Comparison of ENCODE assay signal across 28 cellular contexts in the genomic region with DNA sequence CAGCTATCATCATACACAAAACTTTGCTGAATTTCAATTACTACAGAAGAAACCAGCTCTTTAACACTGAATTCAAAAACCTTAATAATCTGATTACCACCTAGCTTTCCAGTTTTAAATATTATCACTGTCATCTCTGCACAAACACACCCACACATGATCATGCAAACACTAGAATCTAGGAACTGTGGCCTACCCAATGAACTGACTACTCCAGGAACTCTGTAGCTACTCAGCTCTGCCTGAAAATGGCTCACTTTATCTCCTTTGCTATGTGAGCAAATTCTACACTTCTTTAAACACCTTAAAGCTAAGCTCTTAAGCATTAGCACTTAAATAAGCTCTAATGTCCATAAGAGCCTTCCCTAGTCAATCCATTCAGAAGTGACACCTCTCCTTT.
"Had no signal": no experiment of that assay in that cellular context is flagged by ENCODE, and none has a peak within 500 bp of the region (broad histone marks: within the 10 kb centered on the region; RNA-seq: fewer than 3 reads in every experiment).

No MANE protein-coding gene starts in this region.

- ATAC-seq: effector memory CD8-positive, alpha-beta T cell; heart right ventricle; left cardiac atrium; left lung; naive thymus-derived CD4-positive, alpha-beta T cell; sciatic nerve; stimulated activated memory B cell treated with anti-CD40 and anti-IgM and Interleukin-4, amounts not matched to agents 10 μg/mL and 1 μg/mL and 100 μg/mL, for 72 hours; stimulated activated naive CD8-positive, alpha-beta T cell treated with anti-CD3 and anti-CD28 coated beads, Interleukin-15, Interleukin-2, amounts not matched to agents 100 U/mL and 50 U/mL, for 24 hours had no signal

- H3K27me3 ChIP-seq: esophagus squamous epithelium, left lung, neural progenitor cell, right atrium auricular region, tibial nerve, upper lobe of left lung had no signal

- H3K4me3 ChIP-seq: esophagus squamous epithelium, heart right ventricle, left lung, neural progenitor cell, right atrium auricular region, thoracic aorta, tibial nerve, upper lobe of left lung had no signal

- DNase-seq: cortex of kidney; effector memory CD8-positive, alpha-beta T cell; erythroblast; esophagus squamous epithelium; foreskin melanocyte; glutamatergic neuron; heart right ventricle; hippocampal formation; left cardiac atrium; mesenchymal stem cell; naive thymus-derived CD4-positive, alpha-beta T cell; stimulated activated CD4-positive, alpha-beta T cell treated with anti-CD3 and anti-CD28 coated beads, Interleukin-2, amount 100 ng/mL, for 24 hours; stimulated activated CD4-positive, alpha-beta T cell treated with anti-CD3 and anti-CD28 coated beads, Interleukin-4, amount 100 ng/mL, for 24 hours; stimulated activated naive CD8-positive, alpha-beta T cell treated with anti-CD3 and anti-CD28 coated beads, Interleukin-15, Interleukin-2, amounts not matched to agents 100 U/mL and 50 U/mL, for 24 hours; upper lobe of left lung had no signal

- H3K4me1 Mint-ChIP-seq: mesothelial cell of epicardium; naive thymus-derived CD4-positive, alpha-beta T cell; stimulated activated memory B cell treated with anti-CD40 and anti-IgM and Interleukin-4, amounts not matched to agents 10 μg/mL and 1 μg/mL and 100 μg/mL, for 72 hours had no signal

- FAIRE-seq: endometrium, urothelium cell line had no signal

- H3K9me3 Mint-ChIP-seq: effector memory CD8-positive, alpha-beta T cell; mesothelial cell of epicardium; naive thymus-derived CD4-positive, alpha-beta T cell; nephron; neural progenitor cell; stimulated activated memory B cell treated with anti-CD40 and anti-IgM and Interleukin-4, amounts not matched to agents 10 μg/mL and 1 μg/mL and 100 μg/mL, for 72 hours had no signal

- H3K36me3 ChIP-seq: esophagus squamous epithelium, heart right ventricle, left lung, neural progenitor cell, right atrium auricular region, thoracic aorta, upper lobe of left lung had no signal

- H3K27ac Mint-ChIP-seq: mesothelial cell of epicardium; nephron; neural progenitor cell; progenitor cell of endocrine pancreas; stimulated activated memory B cell treated with anti-CD40 and anti-IgM and Interleukin-4, amounts not matched to agents 10 μg/mL and 1 μg/mL and 100 μg/mL, for 72 hours had no signal

- H3K27ac ChIP-seq: esophagus squamous epithelium, heart right ventricle, left lung, neural progenitor cell, parathyroid adenoma, right atrium auricular region, thoracic aorta, tibial nerve, upper lobe of left lung had no signal

- H3K4me3 Mint-ChIP-seq: effector memory CD8-positive, alpha-beta T cell; mesothelial cell of epicardium; naive thymus-derived CD4-positive, alpha-beta T cell; nephron; neural progenitor cell; stimulated activated memory B cell treated with anti-CD40 and anti-IgM and Interleukin-4, amounts not matched to agents 10 μg/mL and 1 μg/mL and 100 μg/mL, for 72 hours had no signal

- H3K27me3 Mint-ChIP-seq: effector memory CD8-positive, alpha-beta T cell; naive thymus-derived CD4-positive, alpha-beta T cell; stimulated activated memory B cell treated with anti-CD40 and anti-IgM and Interleukin-4, amounts not matched to agents 10 μg/mL and 1 μg/mL and 100 μg/mL, for 72 hours had no signal

- H3K36me3 Mint-ChIP-seq: stimulated activated memory B cell treated with anti-CD40 and anti-IgM and Interleukin-4, amounts not matched to agents 10 μg/mL and 1 μg/mL and 100 μg/mL, for 72 hours had no signal

- H3K4me1 ChIP-seq: heart right ventricle, left lung, neural progenitor cell, parathyroid adenoma, right atrium auricular region, upper lobe of left lung had no signal

- H3K9me3 ChIP-seq: esophagus squamous epithelium, heart right ventricle, left lung, right atrium auricular region, thoracic aorta, tibial nerve, upper lobe of left lung had no signal
